Comparison of ENCODE assay signal across 9 cellular contexts in genomic region chr3:123068227-123069020, GRCh38. TPM values are rescaled to one million over a fixed set of nuclear protein-coding genes. Genes with fewer than 3 reads are reported as not detected.
DNase-seq lines count a peak whose midpoint lies in the region; ATAC-seq, FAIRE-seq and TF ChIP-seq lines count a peak whose summit lies in the region.
"Had no signal": no experiment of that assay in that cellular context is flagged by ENCODE, and none has a peak within 500 bp of the region (broad histone marks: within the 10 kb centered on the region; RNA-seq: fewer than 3 reads in every experiment).

No MANE protein-coding gene starts in this region.

- peak overlapping the region in 1 of 2 experiments; percentile 54 for H3K23ac ChIP-seq in mesenchymal stem cell (ENCODE audit: low read length in 2 of 2)

- H2AFZ ChIP-seq in K562 (ENCODE audit: low read depth, low read length) (0 out of 2 replicates have a peak overlapping the region, but pooled peaks have one; percentile 9), mesenchymal stem cell (ENCODE audit: low read depth, low read length) (no peak overlapping the region)

- H3K4me3 ChIP-seq in AG10803 (ENCODE audit: low read length) (peak overlapping the region; percentile 93), HUES64 (ENCODE audit: low read length) (peak overlapping the region; percentile 88), K562 (peak overlapping the region; percentile 83), mesenchymal stem cell (ENCODE audit: insufficient read depth in 1 of 2, low read depth in 1 of 2, low read length in 2 of 2) (peak overlapping the region; percentile 8 to 92)

- H3K36me3 ChIP-seq in HUES64 (ENCODE audit: insufficient read depth, low read length) (no peaks in the 10 kb centered on the region), K562 (ENCODE audit: control insufficient read depth, insufficient read depth, low read length) (peaks cover 6% of the 10 kb centered on the region; the same call in 1 of the 3 replicates), mesenchymal stem cell (ENCODE audit: control insufficient read depth in 1 of 2, insufficient read depth in 2 of 2, low read depth in 1 of 2, low read length in 2 of 2) (peaks cover 0 to 2% of the 10 kb centered on the region in 2 experiments)
- H3K36me3 ChIP-seq: neutrophil had no signal

- H3K18ac ChIP-seq in mesenchymal stem cell (ENCODE audit: low read depth in 1 of 2, low read length in 2 of 2) = peak overlapping the region in 1 of 2 experiments; percentile 96

- no peak; the same call in 1 of the 2 replicates for TF ChIP-seq CTCF in AG10803 (conservative IDR thresholded peaks at IDR 0.05; ENCODE audit: low read length)
- no peak for TF ChIP-seq CTCF in K562 (IDR thresholded peaks at IDR 0.05 in 2 of 3, conservative IDR thresholded peaks at IDR 0.05 in 1 of 3; ENCODE audit: insufficient read depth in 2 of 3, low read depth in 1 of 3, low read length in 3 of 3)

- POLR2A ChIA-PET in K562 (lab: Yijun Ruan, JAX) = interaction anchor here (0.7 to 2.2 kb wide), 4 partner anchors 8 to 472 kb away, joined by 3 to 20 read pairs (median 10); no protein-coding TSS in a partner anchor

- H4K8ac ChIP-seq in mesenchymal stem cell (ENCODE audit: low read length) = no peak overlapping the region

- no peak for TF ChIP-seq RAD21 in K562 (CRISPR knock-in tag; conservative IDR thresholded peaks at IDR 0.05 in 1 of 2, IDR thresholded peaks at IDR 0.05 in 1 of 2)

- peaks cover 65% of the 10 kb centered on the region for H3K79me2 ChIP-seq in K562 (ENCODE audit: control insufficient read depth, insufficient read depth, low read length)

- H3K14ac ChIP-seq in mesenchymal stem cell (ENCODE audit: low read length in 2 of 2) = peak overlapping the region in 1 of 2 experiments; percentile 38

- H3K79me1 ChIP-seq in mesenchymal stem cell (replicated peaks; ENCODE audit: low read length, poor library complexity, severe bottlenecking) = peaks cover 25% of the 10 kb centered on the region

- BruUV-seq in K562 (replicated peaks; lab: Mats Ljungman, UMichigan) = TSS peak; percentile 45

- no peak overlapping the region for H2BK5ac ChIP-seq in mesenchymal stem cell (ENCODE audit: low read depth, low read length, poor library complexity, severe bottlenecking)

- H3K9me1 ChIP-seq in K562 (ENCODE audit: control insufficient read depth, insufficient read depth, low read length) = peaks cover 11% of the 10 kb centered on the region

- TF ChIP-seq POLR2A in K562 (conservative IDR thresholded peaks at IDR 0.05) = no peak

- in situ Hi-C loops in K562 (cut with MboI) = no loop called here

- peaks cover 39% of the 10 kb centered on the region for H4K20me1 ChIP-seq in K562 (replicated peaks; ENCODE audit: control insufficient read depth, insufficient read depth, low read length)

- ATAC-seq in K562 = peak; percentile 59

- H2BK120ac ChIP-seq in mesenchymal stem cell (ENCODE audit: low read depth, low read length) = no peak overlapping the region

- peak overlapping the region; percentile 55 for H2AK5ac ChIP-seq in mesenchymal stem cell (ENCODE audit: low read length, severe bottlenecking)

- CTCF ChIA-PET in K562 (lab: Yijun Ruan, JAX; ENCODE audit: low intra/inter-chr PET ratio) = no interaction called here

- peak overlapping the region in 1 of 2 experiments; percentile 57 for H3K4ac ChIP-seq in mesenchymal stem cell (ENCODE audit: low read depth in 1 of 2, low read length in 2 of 2)

- H3K4me1 ChIP-seq in HUES64 (ENCODE audit: insufficient read depth, low read length) = peaks cover 22% of the 10 kb centered on the region
- H3K4me1 ChIP-seq in K562 (replicated peaks in 1 of 2; ENCODE audit: control insufficient read depth in 2 of 2, insufficient read depth in 2 of 2, low read length in 2 of 2) = peaks cover 25 to 34% of the 10 kb centered on the region in 2 experiments
- peaks cover 17% of the 10 kb centered on the region for H3K4me1 ChIP-seq in mesenchymal stem cell (ENCODE audit: control insufficient read depth, insufficient read depth, low read depth, low read length)

- H3K9me3 ChIP-seq in HUES64 (ENCODE audit: insufficient read depth, low read depth, low read length) (no peaks in the 10 kb centered on the region), K562 (replicated peaks; ENCODE audit: control insufficient read depth, insufficient read depth, low read depth, low read length) (no peaks in the 10 kb centered on the region), mesenchymal stem cell (ENCODE audit: control insufficient read depth, low read length) (no peaks in the 10 kb centered on the region)
- H3K9me3 ChIP-seq: neutrophil had no signal

- H2BK12ac ChIP-seq in mesenchymal stem cell (ENCODE audit: low read length in 2 of 2) = no peak overlapping the region

- H3K27me3 ChIP-seq in HUES64 (ENCODE audit: insufficient read depth, low read length) (peaks cover 25% of the 10 kb centered on the region), K562 (ENCODE audit: control insufficient read depth in 2 of 2, insufficient read depth in 2 of 2, low read length in 2 of 2) (no peaks in the 10 kb centered on the region), mesenchymal stem cell (ENCODE audit: control insufficient read depth in 1 of 2, insufficient read depth in 1 of 2, low read length in 2 of 2) (peaks cover 4 to 10% of the 10 kb centered on the region in 2 experiments)

- H3K27ac ChIP-seq in HUES64 (ENCODE audit: low read depth, low read length) (no peak overlapping the region), K562 (ENCODE audit: extremely low read depth, low read depth, low read length) (peak overlapping the region; percentile 72; the same call in 2 of the 3 replicates), mesenchymal stem cell (ENCODE audit: low read length, poor library complexity, severe bottlenecking) (no peak overlapping the region)
- H3K27ac ChIP-seq: neutrophil had no signal

- H2BK15ac ChIP-seq in mesenchymal stem cell (ENCODE audit: low read depth, poor library complexity, severe bottlenecking) = peak overlapping the region; percentile 44

- FAIRE-seq in K562 (lab: Jason Lieb, UNC) = peak; percentile 67

- intact Hi-C loops in K562 (cut with micrococcal nuclease) = no loop called here

- DNase-seq in AG10803 (ENCODE audit: low read depth) (no peak), K562 (ENCODE audit: extremely low read depth in 1 of 4, low spot score in 3 of 4) (peak in 2 of 4 experiments; percentile 44 to 45), mesenchymal stem cell (peak; percentile 59), ureter (ENCODE audit: low spot score) (no peak), NCI-H2107 treated with DMSO at 0.1 percent for 48 hours (lab: John Stamatoyannopoulos, UW; ENCODE audit: unreplicated experiment) (no peak), medulla oblongata (ENCODE audit: extremely low spot score) (no peak), GM19238 (ENCODE audit: insufficient read length, low spot score) (no peak)

- H3K4me2 ChIP-seq in K562 (ENCODE audit: insufficient read depth, low read length) (peak overlapping the region; percentile 92), mesenchymal stem cell (ENCODE audit: low read length, poor library complexity, severe bottlenecking) (peak overlapping the region; percentile 86)

- no peak overlapping the region for H4K91ac ChIP-seq in mesenchymal stem cell (ENCODE audit: low read length)

- WGBS in HUES64 = 17% methylated on average over 12 of the region's 13 CpGs
- WGBS in K562 (ENCODE audit: insufficient coverage, low coverage, missing lambda C conversion rate) = 7% methylated on average over 9 of the region's 13 CpGs
- 25% methylated on average over 11 of the region's 13 CpGs for WGBS in mesenchymal stem cell

- no peak for TF ChIP-seq EP300 in K562 (IDR thresholded peaks at IDR 0.05; ENCODE audit: low read length)

- H3K9ac ChIP-seq in HUES64 (ENCODE audit: low read depth, low read length) (peak overlapping the region; percentile 66; the same call in 1 of the 2 replicates), K562 (ENCODE audit: insufficient read depth in 1 of 2, low read depth in 2 of 2, low read length in 2 of 2) (peak overlapping the region; percentile 82 to 98), mesenchymal stem cell (ENCODE audit: low read length) (peak overlapping the region; percentile 86)

RNA-seq across cellular contexts. Expression of gene PDIA5, which starts 1.6 kb away (rescaled TPM):
- 21.7 TPM for polyA plus RNA-seq in HUES64 (2013, experiment 1 of 2)
- 24.2 TPM for polyA plus RNA-seq in HUES64 (2013, experiment 2 of 2)
- 90.0 and 97.0 TPM in 2 replicates for total RNA-seq in K562 (2011; cell fraction: chromatin; rRNA removed; ENCODE audit: low replicate concordance)
- 67.5 and 68.0 TPM in 2 replicates for total RNA-seq in K562 (2011; cell fraction: nucleolus; rRNA removed)
- total RNA-seq in K562 (2011; cell fraction: nucleoplasm; rRNA removed) = 61.6 and 64.2 TPM in 2 replicates
- total RNA-seq in K562 (2014; rRNA removed) (19.6 and 20.9 TPM in 2 replicates), K562 (2014; rRNA removed; fragmentation: Illumina TruSeq; extraction: Trizol) (18.2 and 21.4 TPM in 2 replicates), K562 (2015; rRNA removed; fragmentation: Illumina TruSeq; extraction: Trizol) (16.1 and 18.0 TPM in 2 replicates), K562 (2021) (23.9 and 27.5 TPM in 2 replicates), ureter (44.2 TPM)
- polyA plus RNA-seq in K562 (2011; rRNA removed) (29.2 and 31.8 TPM in 2 replicates), K562 (2014; fragmentation: Illumina TruSeq; extraction: Trizol) (24.9 and 25.9 TPM in 2 replicates), K562 (2014; fragmentation: Nextera tagmentation; extraction: Ambion mirVana) (1 to 10 TPM; 3.4 to 4.7 TPM), K562 (2014; rRNA removed) (25.7 and 30.0 TPM in 2 replicates)
- polyA plus RNA-seq in K562 (2011; cell fraction: cytosol; rRNA removed) = 22.6 and 29.7 TPM in 2 replicates
- polyA plus RNA-seq in K562 (2011; cell fraction: nucleus; rRNA removed) = 29.8 and 32.1 TPM in 2 replicates
- polyA plus RNA-seq in K562 (2012) = 20.2 and 26.6 TPM in 2 replicates
- 33.5 and 35.7 TPM in 2 replicates for polyA minus RNA-seq in K562 (2011; rRNA and poly(A)+ RNA removed)
- 14.5 and 20.6 TPM in 2 replicates for polyA minus RNA-seq in K562 (2011; cell fraction: cytosol; rRNA and poly(A)+ RNA removed)
- 11.2 and 26.9 TPM in 2 replicates for polyA minus RNA-seq in K562 (2011; cell fraction: nucleus; rRNA and poly(A)+ RNA removed)
- polyA plus RNA-seq in mesenchymal stem cell (2013, experiment 1 of 2) = 99.5 TPM
- 101 TPM for polyA plus RNA-seq in mesenchymal stem cell (2013, experiment 2 of 2)

RNA-seq across cellular contexts. Expression of gene SEMA5B, which starts 40.9 kb away (rescaled TPM):
- polyA plus RNA-seq in HUES64 (2013, experiment 1 of 2) = 24.1 TPM
- 39.9 TPM for polyA plus RNA-seq in HUES64 (2013, experiment 2 of 2)
- not detected in 2 replicates for total RNA-seq in K562 (2011; cell fraction: chromatin; rRNA removed; ENCODE audit: low replicate concordance)
- not detected in 2 replicates for total RNA-seq in K562 (2011; cell fraction: nucleolus; rRNA removed)
- not detected in 2 replicates for total RNA-seq in K562 (2011; cell fraction: nucleoplasm; rRNA removed)
- not detected in 2 replicates for total RNA-seq in K562 (2014; rRNA removed)
- not detected in 2 replicates for total RNA-seq in K562 (2014; rRNA removed; fragmentation: Illumina TruSeq; extraction: Trizol)
- not detected in 2 replicates for total RNA-seq in K562 (2015; rRNA removed; fragmentation: Illumina TruSeq; extraction: Trizol)
- not detected in 2 replicates for total RNA-seq in K562 (2021)
- polyA plus RNA-seq in K562 (2011; rRNA removed) = not detected in 2 replicates
- not detected in 2 replicates for polyA plus RNA-seq in K562 (2011; cell fraction: cytosol; rRNA removed)
- not detected in 2 replicates for polyA plus RNA-seq in K562 (2011; cell fraction: nucleus; rRNA removed)
- 0.03 TPM in 1 of 2 replicates, not detected in the other for polyA plus RNA-seq in K562 (2012)
- not detected in 2 replicates for polyA plus RNA-seq in K562 (2014; fragmentation: Illumina TruSeq; extraction: Trizol)
- polyA plus RNA-seq in K562 (2014; fragmentation: Nextera tagmentation; extraction: Ambion mirVana) = not detected
- not detected in 2 replicates for polyA plus RNA-seq in K562 (2014; rRNA removed)
- not detected in 2 replicates for polyA minus RNA-seq in K562 (2011; rRNA and poly(A)+ RNA removed)
- polyA minus RNA-seq in K562 (2011; cell fraction: cytosol; rRNA and poly(A)+ RNA removed) = not detected in 2 replicates
- polyA minus RNA-seq in K562 (2011; cell fraction: nucleus; rRNA and poly(A)+ RNA removed) = not detected in 2 replicates
- 0.04 TPM for polyA plus RNA-seq in mesenchymal stem cell (2013, experiment 1 of 2)
- polyA plus RNA-seq in mesenchymal stem cell (2013, experiment 2 of 2) = 0.10 TPM
- total RNA-seq in ureter = 2.3 TPM
